ENCODE assay signal across 8 cellular contexts in genomic region chr19:35995655-35995993, GRCh38. TPM values are rescaled to one million over a fixed set of nuclear protein-coding genes. Genes with fewer than 3 reads are reported as not detected.
A peak's percentile ranks its signal among the peaks of the same experiment; 100 is the strongest.
DNase-seq lines count a peak whose midpoint lies in the region; ATAC-seq and TF ChIP-seq lines count a peak whose summit lies in the region.

No MANE protein-coding gene starts in this region.

- peak overlapping the region; percentile 81 for H3K27ac ChIP-seq in 22Rv1

- DNase-seq in GM12865 (ENCODE audit: low read depth): peak; percentile 76
- DNase-seq in NT2/D1 (ENCODE audit: low read depth, low spot score): no peak
- peak; percentile 11 for DNase-seq in astrocyte of the spinal cord (ENCODE audit: low read depth, low spot score)
- DNase-seq in iPS-NIHi11 (ENCODE audit: low spot score): peak; percentile 78
- peak; percentile 51 for DNase-seq in stimulated activated CD4-positive, alpha-beta T cell treated with anti-CD3 and anti-CD28 coated beads, Interleukin-1b, Interleukin-23, amount 100 ng/mL, for 48 hours
- DNase-seq in ureter (ENCODE audit: low spot score): no peak

- H3K27me3 ChIP-seq in NT2/D1 (ENCODE audit: insufficient read depth, insufficient read length): no peaks in the 10 kb centered on the region

- H3K4me1 ChIP-seq in NT2/D1 (ENCODE audit: insufficient read depth, insufficient read length): peaks cover 9% of the 10 kb centered on the region

- in situ Hi-C loops in astrocyte of the spinal cord (cut with HindIII; ENCODE audit: low sequenced_read_pairs): no loop called here

- peak overlapping the region; percentile 90 for H3K9ac ChIP-seq in NT2/D1 (ENCODE audit: insufficient read length, low read depth)

- ATAC-seq in HG02884 (IDR thresholded peaks at IDR 0.05; ENCODE audit: unreplicated experiment): peak; percentile 14

- peaks cover 12% of the 10 kb centered on the region for H3K36me3 ChIP-seq in NT2/D1 (ENCODE audit: insufficient read depth, insufficient read length, low read length)

- H3K9me3 ChIP-seq in NT2/D1 (ENCODE audit: insufficient read depth, low read length): no peaks in the 10 kb centered on the region

- H3K4me3 ChIP-seq in GM12865 (ENCODE audit: low read depth, low read length) (peak overlapping the region; percentile 86), NT2/D1 (ENCODE audit: insufficient read length, low read depth) (peak overlapping the region; percentile 88), astrocyte of the spinal cord (ENCODE audit: low read depth, low read length) (peak overlapping the region; percentile 71)

- TF ChIP-seq CTCF in 22Rv1 (IDR thresholded peaks at IDR 0.05): no peak
- no peak for TF ChIP-seq CTCF in GM12865 (IDR thresholded peaks at IDR 0.05; ENCODE audit: insufficient read depth, low read depth, low read length, missing control alignments)
- TF ChIP-seq CTCF in astrocyte of the spinal cord (IDR thresholded peaks at IDR 0.05; ENCODE audit: low read depth, low read length): no peak

RNA-seq across cellular contexts. Expression of gene SDHAF1, which starts 0.6 kb away (rescaled TPM):
- total RNA-seq in ureter: 13.8 TPM

RNA-seq across cellular contexts. Expression of gene SYNE4, which starts 13.0 kb away (rescaled TPM):
- 4.1 TPM for total RNA-seq in ureter

RNA-seq across cellular contexts. Expression of gene ALKBH6, which starts 18.4 kb away (rescaled TPM):
- 23.8 TPM for total RNA-seq in ureter

RNA-seq across cellular contexts. Expression of gene CLIP3, which starts 37.0 kb away (rescaled TPM):
- total RNA-seq in ureter: 14.9 TPM

RNA-seq across cellular contexts. Expression of gene THAP8, which starts 58.5 kb away (rescaled TPM):
- total RNA-seq in ureter: 3.8 TPM

Comparison
In these comparisons a context has a peak if more than half of its experiments do, and no peak if none do; other contexts are left out.
1. DNase-seq: peak in GM12865 (single experiment), astrocyte of the spinal cord (single experiment), iPS-NIHi11 (single experiment) and stimulated activated CD4-positive, alpha-beta T cell treated with anti-CD3 and anti-CD28 coated beads, Interleukin-1b, Interleukin-23, amount 100 ng/mL, for 48 hours (single experiment); none in NT2/D1 (single experiment) and ureter (single experiment).
2. Peak in every context shown above with its lines, with median percentiles within 50 percentile points of each other: H3K4me3 ChIP-seq.